Comparison of ENCODE assay signal across 15 cellular contexts in the genomic region with DNA sequence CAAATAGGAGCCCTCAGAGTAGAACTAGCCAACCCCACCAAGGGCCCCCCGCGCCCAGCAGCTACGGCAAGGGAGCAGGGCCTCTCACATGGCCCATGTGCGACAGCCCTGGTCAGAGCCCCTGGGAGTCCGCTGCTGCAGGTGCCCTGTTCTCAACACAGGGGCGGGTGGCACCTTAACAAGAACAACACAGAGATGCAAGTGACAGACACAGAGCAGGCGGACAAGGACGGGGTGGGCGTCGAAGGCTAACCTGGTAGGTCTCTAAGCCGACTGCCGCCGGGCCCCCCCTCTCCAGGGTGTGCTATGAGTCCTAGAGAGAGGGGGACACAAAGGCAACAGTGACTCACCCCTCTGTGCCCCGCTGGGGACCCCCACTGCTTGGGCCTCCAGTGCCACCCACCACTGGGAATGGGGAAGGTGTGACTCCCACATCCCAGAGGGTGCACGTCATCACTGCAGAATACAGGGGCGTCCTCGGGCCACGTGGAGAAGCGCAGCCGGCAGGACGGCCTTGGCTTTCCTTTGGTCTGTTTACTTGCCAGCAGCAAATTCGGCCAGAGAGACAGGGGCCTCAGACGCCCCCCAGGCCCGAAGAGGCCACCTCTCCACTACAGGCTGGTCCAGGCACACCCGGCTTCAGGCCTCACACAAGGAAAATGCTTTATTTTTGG. TPM values are rescaled to one million over a fixed set of nuclear protein-coding genes. Genes with fewer than 3 reads are reported as not detected.
DNase-seq lines count a peak whose midpoint lies in the region; ATAC-seq and TF ChIP-seq lines count a peak whose summit lies in the region.
"Had no signal": no experiment of that assay in that cellular context is flagged by ENCODE, and none has a peak within 500 bp of the region (broad histone marks: within the 10 kb centered on the region; RNA-seq: fewer than 3 reads in every experiment).

No MANE protein-coding gene starts in this region.

- peaks cover 7% of the 10 kb centered on the region for H3K27me3 Mint-ChIP-seq in GM23338 (ENCODE audit: insufficient read depth, low read depth, poor library complexity)
- H3K27me3 Mint-ChIP-seq: CD4-positive, alpha-beta memory T cell had no signal

- no peaks in the 10 kb centered on the region for H3K9me3 Mint-ChIP-seq in GM23338
- H3K9me3 Mint-ChIP-seq: CD4-positive, alpha-beta memory T cell had no signal

- H3K14ac ChIP-seq in neuronal stem cell (ENCODE audit: low read length) = no peak overlapping the region

- H3K4me3 ChIP-seq in GM23338 (no peak overlapping the region), RWPE2 (ENCODE audit: severe bottlenecking) (no peak overlapping the region), neuronal stem cell (ENCODE audit: low read length in 2 of 2) (no peak overlapping the region), BE2C (ENCODE audit: low read depth, low read length) (no peak overlapping the region)
- H3K4me3 ChIP-seq: K562 had no signal

- H2AK5ac ChIP-seq in neuronal stem cell (ENCODE audit: low read depth, low read length) = no peak overlapping the region

- no peaks in the 10 kb centered on the region for H4K20me1 ChIP-seq in GM23338 (replicated peaks; ENCODE audit: insufficient read depth)

- ATAC-seq in GM23338 (no peak), RWPE2 (ENCODE audit: low read depth) (no peak), HG02571 (IDR thresholded peaks at IDR 0.05; ENCODE audit: unreplicated experiment) (no peak)
- ATAC-seq: K562 had no signal

- no peak overlapping the region for H4K91ac ChIP-seq in neuronal stem cell (ENCODE audit: low read depth, low read length, poor library complexity)

- no peak overlapping the region for H2BK15ac ChIP-seq in neuronal stem cell (ENCODE audit: low read length)

- no peaks in the 10 kb centered on the region for H3K27me3 ChIP-seq in GM23338 (ENCODE audit: insufficient read depth)
- H3K27me3 ChIP-seq in RWPE2 (ENCODE audit: insufficient read depth, poor library complexity, severe bottlenecking) = no peaks in the 10 kb centered on the region
- H3K27me3 ChIP-seq in neuronal stem cell (ENCODE audit: control insufficient read depth in 3 of 3, insufficient read depth in 3 of 3, low read depth in 1 of 3, low read length in 3 of 3) = no peaks in the 10 kb centered on the region
- no peaks in the 10 kb centered on the region for H3K27me3 ChIP-seq in BE2C

- H3K9ac ChIP-seq in neuronal stem cell (ENCODE audit: low read depth, low read length, poor library complexity) = no peak overlapping the region

- H3K4me1 ChIP-seq in GM23338 (ENCODE audit: insufficient read depth) = peaks cover 15% of the 10 kb centered on the region
- no peaks in the 10 kb centered on the region for H3K4me1 ChIP-seq in RWPE2 (ENCODE audit: insufficient read depth, poor library complexity, severe bottlenecking)
- peaks cover 0 to 8% of the 10 kb centered on the region in 2 donors for H3K4me1 ChIP-seq in neuronal stem cell (ENCODE audit: control insufficient read depth in 2 of 2, insufficient read depth in 1 of 2, low read depth in 1 of 2, low read length in 2 of 2)
- no peaks in the 10 kb centered on the region for H3K4me1 ChIP-seq in BE2C

- H4K8ac ChIP-seq in neuronal stem cell (ENCODE audit: low read depth, low read length) = no peak overlapping the region

- H2AFZ ChIP-seq in GM23338 = no peak overlapping the region
- H2AFZ ChIP-seq in neuronal stem cell (ENCODE audit: low read length) = no peak overlapping the region

- H3K18ac ChIP-seq in neuronal stem cell (ENCODE audit: low read length) = peak overlapping the region; percentile 45

- 0 out of 2 replicates have a peak, but pooled peaks cover 5% of the 10 kb centered on the region for H3K9me2 ChIP-seq in GM23338 (ENCODE audit: insufficient read depth)

- no peaks in the 10 kb centered on the region for H3F3A ChIP-seq in GM23338 (replicated peaks; ENCODE audit: low read depth)

- TF ChIP-seq CTCF in GM23338 (conservative IDR thresholded peaks at IDR 0.05; ENCODE audit: low read depth in 2 of 2) (no peak), RWPE2 (IDR thresholded peaks at IDR 0.05; ENCODE audit: poor library complexity, severe bottlenecking) (no peak), BE2C (IDR thresholded peaks at IDR 0.05; ENCODE audit: low read depth, low read length) (no peak)

- H3K4me1 Mint-ChIP-seq in GM23338 = peaks cover 24% of the 10 kb centered on the region
- H3K4me1 Mint-ChIP-seq: CD4-positive, alpha-beta memory T cell had no signal

- H3K9me3 ChIP-seq in RWPE2 (ENCODE audit: severe bottlenecking) (no peaks in the 10 kb centered on the region), neuronal stem cell (replicated peaks in 1 of 2; ENCODE audit: control insufficient read depth in 2 of 2, insufficient read depth in 1 of 2, low read depth in 1 of 2, low read length in 2 of 2) (peaks cover 0 to 6% of the 10 kb centered on the region in 2 donors), BE2C (no peaks in the 10 kb centered on the region)

- H3K4ac ChIP-seq in neuronal stem cell (ENCODE audit: low read length) = no peak overlapping the region

- H3K36me3 ChIP-seq in GM23338 (ENCODE audit: insufficient read depth) (no peaks in the 10 kb centered on the region; the same call in 1 of the 2 replicates), RWPE2 (ENCODE audit: low read depth) (peaks cover 59% of the 10 kb centered on the region), neuronal stem cell (replicated peaks in 1 of 2; ENCODE audit: control insufficient read depth in 2 of 2, insufficient read depth in 2 of 2, low read length in 2 of 2) (peaks cover 18 to 43% of the 10 kb centered on the region in 2 donors), BE2C (peaks cover 15% of the 10 kb centered on the region)

- no peak overlapping the region for H3K4me2 ChIP-seq in GM23338
- H3K4me2 ChIP-seq in neuronal stem cell (ENCODE audit: insufficient read depth, low read length, poor library complexity, severe bottlenecking) = no peak overlapping the region

- no peak overlapping the region for H2BK120ac ChIP-seq in neuronal stem cell (ENCODE audit: low read depth, low read length)

- no peak overlapping the region for H3K23ac ChIP-seq in neuronal stem cell (ENCODE audit: low read depth, low read length, poor library complexity)

- no peaks in the 10 kb centered on the region for H3K79me1 ChIP-seq in neuronal stem cell (ENCODE audit: low read depth, low read length)

- H3K27ac Mint-ChIP-seq in GM23338 = no peak overlapping the region
- H3K27ac Mint-ChIP-seq: CD4-positive, alpha-beta memory T cell had no signal

- H3K36me3 Mint-ChIP-seq in GM23338 (ENCODE audit: low read depth) = peaks cover 22% of the 10 kb centered on the region

- no peak overlapping the region for H3K4me3 Mint-ChIP-seq in GM23338
- H3K4me3 Mint-ChIP-seq: CD4-positive, alpha-beta memory T cell had no signal

- peak overlapping the region; percentile 66 for H2BK5ac ChIP-seq in neuronal stem cell (ENCODE audit: low read length)

- no peak overlapping the region for H2BK12ac ChIP-seq in neuronal stem cell (ENCODE audit: low read length)

- H3K79me2 ChIP-seq in GM23338 (replicated peaks; ENCODE audit: insufficient read depth) = no peaks in the 10 kb centered on the region

- DNase-seq in COLO668 (lab: John Stamatoyannopoulos, UW; ENCODE audit: unreplicated experiment) (peak; percentile 58), GM23338 (ENCODE audit: low spot score) (no peak), RWPE2 (ENCODE audit: low spot score) (peak; percentile 50), neuronal stem cell (ENCODE audit: low spot score) (no peak), ureter (ENCODE audit: low spot score) (no peak), NCI-H526 treated with DMSO at 0.1 percent for 48 hours (lab: John Stamatoyannopoulos, UW) (no peak), BE2C (no peak)
- DNase-seq: AML-193; CD4-positive, alpha-beta memory T cell; NCI-H1092; NCI-H1694 treated with DMSO at 0.1 percent for 48 hours; T-helper 1 cell had no signal

- peak overlapping the region; percentile 39; the same call in 1 of the 2 replicates for H3K27ac ChIP-seq in GM23338 (ENCODE audit: low read depth)
- H3K27ac ChIP-seq in RWPE2 (ENCODE audit: poor library complexity, severe bottlenecking) = no peak overlapping the region
- H3K27ac ChIP-seq in neuronal stem cell (replicated peaks; ENCODE audit: low read length) = no peak overlapping the region
- H3K27ac ChIP-seq: HL-60 had no signal

- no CpG with 5 or more reads among the region's 25 CpGs for WGBS in neuronal stem cell (ENCODE audit: extremely low coverage in 2 of 2, insufficient read length in 2 of 2, insufficient replicate concordance in 1 of 2), 2 donors

TF ChIP-seq in GM23338, 12 proteins besides CTCF, POLR2A, EP300 and RAD21 (continues in another document):
- TF ChIP-seq JUNB (IDR thresholded peaks at IDR 0.05; ENCODE audit: unreplicated experiment) = no peak
- no peak for TF ChIP-seq REST (IDR thresholded peaks at IDR 0.05; ENCODE audit: unreplicated experiment)

RNA-seq across cellular contexts. Expression of gene PRDM15, which starts 44.8 kb away (rescaled TPM):
- 8.2 and 10.6 TPM in 2 replicates for total RNA-seq in GM23338 (2014; rRNA removed; shearing (Covaris generic))
- polyA plus RNA-seq in GM23338 (2016; fragmentation: Nextera tagmentation; extraction: Ambion mirVana) = 3.0 and 3.1 TPM in 2 replicates
- polyA plus RNA-seq in neuronal stem cell (2013, experiment 1 of 2) = 4.5 TPM
- polyA plus RNA-seq in neuronal stem cell (2013, experiment 2 of 2) = 4.3 TPM
- total RNA-seq in ureter = 14.1 TPM
- 11.9 TPM for polyA plus RNA-seq in BE2C (2012; ENCODE audit: insufficient read depth, insufficient read length, low read depth)

Comparison
In these comparisons a context has a peak if more than half of its experiments do, and no peak if none do; other contexts are left out.
1. DNase-seq: peak in COLO668 (single experiment) and RWPE2 (single experiment); none in GM23338 (single experiment), neuronal stem cell (single experiment), ureter (single experiment), NCI-H526 treated with DMSO at 0.1 percent for 48 hours (single experiment) and BE2C (single experiment).